8 cellular contexts compared by ENCODE assay signal in the genomic region with DNA sequence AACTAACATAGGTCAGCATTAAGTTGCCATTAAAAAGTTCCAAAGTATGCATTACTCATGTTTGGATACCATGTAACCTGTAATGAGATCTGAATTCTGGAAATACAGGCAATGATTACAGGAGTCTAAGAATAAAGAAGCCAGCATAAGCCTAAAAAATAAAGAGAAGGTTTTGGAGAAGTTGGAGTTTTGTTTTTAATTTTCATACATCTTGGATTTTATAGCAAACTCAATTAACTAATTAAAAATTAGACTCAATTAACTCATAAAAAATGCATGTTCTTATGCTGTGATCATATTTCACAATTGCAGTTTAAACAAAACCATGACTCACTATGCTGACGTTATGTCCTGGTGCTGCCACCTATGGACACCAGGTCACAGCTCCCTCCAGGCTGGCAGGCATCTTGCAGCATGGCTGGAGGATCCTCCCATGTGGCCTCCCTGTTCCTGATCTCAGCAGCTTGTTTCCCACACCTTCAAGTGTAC.
A peak's percentile ranks its signal among the peaks of the same experiment; 100 is the strongest.
DNase-seq lines count a peak whose midpoint lies in the region; ATAC-seq, FAIRE-seq and TF ChIP-seq lines count a peak whose summit lies in the region.

No MANE protein-coding gene starts in this region.

- H3K27ac ChIP-seq in HepG2 (ENCODE audit: extremely low read length, insufficient read depth, low read length) = no peak overlapping the region

- FAIRE-seq in HepG2 (lab: Jason Lieb, UNC) = peak; percentile 57

- DNase-seq in AG08396 (ENCODE audit: low spot score) = peak; percentile 9
- DNase-seq in NCI-H2029 treated with DMSO at 0.1 percent for 48 hours (lab: John Stamatoyannopoulos, UW) = peak; percentile 11
- peak; percentile 78 for DNase-seq in HepG2 (ENCODE audit: low spot score)
- DNase-seq in T-helper 2 cell treated with Interferon-gamma antibody and Interleukin-4, amounts not matched to agents 5 μg/mL and 100 μg/mL, for 36 hours (ENCODE audit: low spot score) = no peak

- peaks cover 0 to 3% (median 0%) of the 10 kb centered on the region in 5 experiments for H3K9me3 Mint-ChIP-seq in brain
- no peaks in the 10 kb centered on the region for H3K9me3 Mint-ChIP-seq in T-helper 2 cell treated with Interferon-gamma antibody and Interleukin-4, amounts not matched to agents 5 μg/mL and 100 μg/mL, for 36 hours

- no peak overlapping the region for H3K4me3 Mint-ChIP-seq in brain
- H3K4me3 Mint-ChIP-seq in T-helper 2 cell treated with Interferon-gamma antibody and Interleukin-4, amounts not matched to agents 5 μg/mL and 100 μg/mL, for 36 hours = no peak overlapping the region

- 0% methylated on average over 1 of the region's 1 CpG for WGBS in HepG2 (ENCODE audit: low lambda C conversion rate)

- H4K20me1 ChIP-seq in HepG2 (ENCODE audit: insufficient read depth, low read length) = no peaks in the 10 kb centered on the region

- intact Hi-C loops in HepG2 (cut with micrococcal nuclease; ENCODE audit: unreplicated experiment) = loop anchor here (1.0 to 5.0 kb wide), 3 partner anchors 84 to 173 kb away; no protein-coding TSS in a partner anchor

- H3K9me3 ChIP-seq in HepG2 (ENCODE audit: low read length) = no peaks in the 10 kb centered on the region

- no peak overlapping the region for H2AFZ ChIP-seq in HepG2 (ENCODE audit: low read length)

- H3K27ac Mint-ChIP-seq in brain = peak overlapping the region in 3 of 5 experiments; percentile 1 to 72 (median 50)
- no peak overlapping the region for H3K27ac Mint-ChIP-seq in T-helper 2 cell treated with Interferon-gamma antibody and Interleukin-4, amounts not matched to agents 5 μg/mL and 100 μg/mL, for 36 hours

- no peaks in the 10 kb centered on the region for H3K27me3 Mint-ChIP-seq in brain
- no peaks in the 10 kb centered on the region for H3K27me3 Mint-ChIP-seq in T-helper 2 cell treated with Interferon-gamma antibody and Interleukin-4, amounts not matched to agents 5 μg/mL and 100 μg/mL, for 36 hours (ENCODE audit: low read depth)

- no peaks in the 10 kb centered on the region for H3K36me3 Mint-ChIP-seq in brain
- no peaks in the 10 kb centered on the region for H3K36me3 Mint-ChIP-seq in T-helper 2 cell treated with Interferon-gamma antibody and Interleukin-4, amounts not matched to agents 5 μg/mL and 100 μg/mL, for 36 hours (ENCODE audit: low read depth)

- no peaks in the 10 kb centered on the region for H3K27me3 ChIP-seq in HepG2 (ENCODE audit: control insufficient read depth in 1 of 2, insufficient read depth in 2 of 2, low read length in 2 of 2)

- H3K4me1 ChIP-seq in HepG2 (ENCODE audit: insufficient read depth, low read length) = no peaks in the 10 kb centered on the region

- peaks cover 41% of the 10 kb centered on the region for H3K4me1 Mint-ChIP-seq in brain
- H3K4me1 Mint-ChIP-seq in T-helper 2 cell treated with Interferon-gamma antibody and Interleukin-4, amounts not matched to agents 5 μg/mL and 100 μg/mL, for 36 hours (ENCODE audit: low read depth) = no peaks in the 10 kb centered on the region

- TF ChIP-seq EP300 in HepG2 (IDR thresholded peaks at IDR 0.05; ENCODE audit: low read depth in 2 of 2, low read length in 2 of 2) (no peak), HepG2 (CRISPR knock-in tag; IDR thresholded peaks at IDR 0.05; ENCODE audit: borderline replicate concordance) (no peak)

- no peaks in the 10 kb centered on the region for H3K36me3 ChIP-seq in HepG2 (replicated peaks in 1 of 2; ENCODE audit: control insufficient read depth in 1 of 2, insufficient read depth in 2 of 2, low read length in 2 of 2)

- H3K4me2 ChIP-seq in HepG2 (ENCODE audit: low read depth, low read length) = no peak overlapping the region

- no peaks in the 10 kb centered on the region for H3K79me2 ChIP-seq in HepG2 (ENCODE audit: insufficient read depth, low read length)

- peak; percentile 24 to 27 for TF ChIP-seq CTCF in brain (conservative IDR thresholded peaks at IDR 0.05)
- TF ChIP-seq CTCF in HepG2 (CRISPR knock-in tag; IDR thresholded peaks at IDR 0.05) = peak; percentile 82

- in situ Hi-C loops in HepG2 (cut with HindIII; ENCODE audit: extremely low pct_ligation_motif_present, low pct_unique_long_range_greater_than_20kb) = no loop called here

- H3K9ac ChIP-seq in HepG2 (ENCODE audit: insufficient read depth, low read depth, low read length) = no peak overlapping the region

- BruUV-seq in HepG2 (replicated peaks; lab: Mats Ljungman, UMichigan) = no TSS peak

- ATAC-seq in GM18870 (IDR thresholded peaks at IDR 0.05; ENCODE audit: unreplicated experiment) = peak; percentile 71
- ATAC-seq in HepG2 = peak; percentile 100
- ATAC-seq in GM19324 (IDR thresholded peaks at IDR 0.05; ENCODE audit: low FRiP score, unreplicated experiment) = no peak
- ATAC-seq in GM18907 (IDR thresholded peaks at IDR 0.05; ENCODE audit: unreplicated experiment) = no peak

- POLR2A ChIA-PET in HepG2 (lab: Yijun Ruan, JAX) = no interaction called here

- no peak for TF ChIP-seq POLR2A in HepG2 (IDR thresholded peaks at IDR 0.05; ENCODE audit: insufficient read depth in 1 of 2, low read depth in 2 of 2, low read length in 2 of 2)

- TF ChIP-seq RAD21 in HepG2 (CRISPR knock-in tag; IDR thresholded peaks at IDR 0.05) = no peak

- CTCF ChIA-PET in HepG2 (lab: Yijun Ruan, JAX; ENCODE audit: low intra/inter-chr PET ratio, low total read pairs) = interaction anchor here (1.5 kb wide), 1 partner anchor 174 kb away, joined by 5 read pairs; no protein-coding TSS in a partner anchor

- H3K4me3 ChIP-seq in HepG2 (replicated peaks in 1 of 3; ENCODE audit: insufficient read depth in 1 of 3, low read depth in 2 of 3, low read length in 3 of 3) = no peak overlapping the region

TF ChIP-seq in HepG2, 621 proteins besides CTCF, POLR2A, EP300 and RAD21 (continues in another document):
- TF ChIP-seq, protein P1, sequence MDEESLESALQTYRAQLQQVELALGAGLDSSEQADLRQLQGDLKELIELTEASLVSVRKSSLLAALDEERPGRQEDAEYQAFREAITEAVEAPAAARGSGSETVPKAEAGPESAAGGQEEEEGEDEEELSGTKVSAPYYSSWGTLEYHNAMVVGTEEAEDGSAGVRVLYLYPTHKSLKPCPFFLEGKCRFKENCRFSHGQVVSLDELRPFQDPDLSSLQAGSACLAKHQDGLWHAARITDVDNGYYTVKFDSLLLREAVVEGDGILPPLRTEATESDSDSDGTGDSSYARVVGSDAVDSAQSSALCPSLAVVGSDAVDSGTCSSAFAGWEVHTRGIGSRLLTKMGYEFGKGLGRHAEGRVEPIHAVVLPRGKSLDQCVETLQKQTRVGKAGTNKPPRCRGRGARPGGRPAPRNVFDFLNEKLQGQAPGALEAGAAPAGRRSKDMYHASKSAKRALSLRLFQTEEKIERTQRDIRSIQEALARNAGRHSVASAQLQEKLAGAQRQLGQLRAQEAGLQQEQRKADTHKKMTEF (CRISPR knock-in tag; IDR thresholded peaks at IDR 0.05) = peak; percentile 28; the same call in 1 of the 2 replicates
- 0 out of 2 replicates have a peak, but pooled peaks have one; percentile 29 for TF ChIP-seq ZNF644 (CRISPR knock-in tag; IDR thresholded peaks at IDR 0.05; ENCODE audit: low read depth)
- TF ChIP-seq FOXA1 (IDR thresholded peaks at IDR 0.05) = no peak
- TF ChIP-seq FOXA1 (CRISPR knock-in tag; IDR thresholded peaks at IDR 0.05) = 0 out of 2 replicates have a peak, but pooled peaks have one; percentile 44
- TF ChIP-seq, protein P2, sequence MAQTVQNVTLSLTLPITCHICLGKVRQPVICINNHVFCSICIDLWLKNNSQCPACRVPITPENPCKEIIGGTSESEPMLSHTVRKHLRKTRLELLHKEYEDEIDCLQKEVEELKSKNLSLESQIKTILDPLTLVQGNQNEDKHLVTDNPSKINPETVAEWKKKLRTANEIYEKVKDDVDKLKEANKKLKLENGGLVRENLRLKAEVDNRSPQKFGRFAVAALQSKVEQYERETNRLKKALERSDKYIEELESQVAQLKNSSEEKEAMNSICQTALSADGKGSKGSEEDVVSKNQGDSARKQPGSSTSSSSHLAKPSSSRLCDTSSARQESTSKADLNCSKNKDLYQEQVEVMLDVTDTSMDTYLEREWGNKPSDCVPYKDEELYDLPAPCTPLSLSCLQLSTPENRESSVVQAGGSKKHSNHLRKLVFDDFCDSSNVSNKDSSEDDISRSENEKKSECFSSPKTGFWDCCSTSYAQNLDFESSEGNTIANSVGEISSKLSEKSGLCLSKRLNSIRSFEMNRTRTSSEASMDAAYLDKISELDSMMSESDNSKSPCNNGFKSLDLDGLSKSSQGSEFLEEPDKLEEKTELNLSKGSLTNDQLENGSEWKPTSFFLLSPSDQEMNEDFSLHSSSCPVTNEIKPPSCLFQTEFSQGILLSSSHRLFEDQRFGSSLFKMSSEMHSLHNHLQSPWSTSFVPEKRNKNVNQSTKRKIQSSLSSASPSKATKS (CRISPR knock-in tag; IDR thresholded peaks at IDR 0.05) = no peak

Comparison
In these comparisons a context has a peak if more than half of its experiments do, and no peak if none do; other contexts are left out.
1. ATAC-seq: peak in GM18870 (single experiment) and HepG2 (single experiment); none in GM19324 (single experiment) and GM18907 (single experiment).